18 cellular contexts compared by ENCODE assay signal in genomic region chr7:106269263-106269961, GRCh38.
"Had no signal": no experiment of that assay in that cellular context is flagged by ENCODE, and none has a peak within 500 bp of the region (broad histone marks: within the 10 kb centered on the region; RNA-seq: fewer than 3 reads in every experiment).

No MANE protein-coding gene starts in this region.

- DNase-seq: activated naive CD4-positive, alpha-beta T cell treated with anti-CD3 and anti-CD28 coated beads, Interleukin-2, amount 10 ng/mL, durations not matched to agents 7 days and 5 days; amniotic stem cell; central memory CD4-positive, alpha-beta T cell; colonic mucosa; left lung; naive thymus-derived CD8-positive, alpha-beta T cell; spleen; stimulated activated CD4-positive, alpha-beta T cell treated with anti-CD3 and anti-CD28 coated beads, Interleukin-4, amount 100 ng/mL, for 4 hours; stimulated activated naive B cell treated with anti-CD40 and anti-IgM and Interleukin-4, amounts not matched to agents 10 μg/mL and 1 μg/mL and 100 μg/mL, for 72 hours; T-helper 1 cell; upper lobe of left lung had no signal

- H3K27me3 Mint-ChIP-seq: activated naive CD4-positive, alpha-beta T cell treated with anti-CD3 and anti-CD28 coated beads, Interleukin-2, amount 10 ng/mL, durations not matched to agents 7 days and 5 days; memory B cell; naive thymus-derived CD8-positive, alpha-beta T cell; stimulated activated naive B cell treated with anti-CD40 and anti-IgM and Interleukin-4, amounts not matched to agents 10 μg/mL and 1 μg/mL and 100 μg/mL, for 72 hours had no signal

- H2AFZ ChIP-seq: parathyroid adenoma had no signal

- H3K4me1 Mint-ChIP-seq: activated naive CD4-positive, alpha-beta T cell treated with anti-CD3 and anti-CD28 coated beads, Interleukin-2, amount 10 ng/mL, durations not matched to agents 7 days and 5 days; memory B cell had no signal

- H3K4me1 ChIP-seq: colonic mucosa, parathyroid adenoma had no signal

- H3K9ac ChIP-seq: parathyroid adenoma had no signal

- H3K36me3 ChIP-seq: colonic mucosa had no signal

- H3K79me2 ChIP-seq: parathyroid adenoma had no signal

- FAIRE-seq: frontal cortex, keratinocyte had no signal

- H3K27ac ChIP-seq: colonic mucosa, parathyroid adenoma, thoracic aorta, upper lobe of left lung had no signal

- H3K27ac Mint-ChIP-seq: activated naive CD4-positive, alpha-beta T cell treated with anti-CD3 and anti-CD28 coated beads, Interleukin-2, amount 10 ng/mL, durations not matched to agents 7 days and 5 days; activated T-helper 2 cell treated with anti-CD3 and anti-CD28 coated beads, Interferon-gamma antibody, Interleukin-2, Interleukin-4, amounts not matched to agents 10 μg/mL and 5 μg/mL and 100 μg/mL, durations not matched to agents 14 hours and 24 hours and 36 hours; memory B cell; naive thymus-derived CD8-positive, alpha-beta T cell; stimulated activated naive B cell treated with anti-CD40 and anti-IgM and Interleukin-4, amounts not matched to agents 10 μg/mL and 1 μg/mL and 100 μg/mL, for 72 hours had no signal

- H3K9me3 ChIP-seq: colonic mucosa, left lung, spleen, thoracic aorta, upper lobe of left lung had no signal

- H3K27me3 ChIP-seq: colonic mucosa, left lung, spleen, upper lobe of left lung had no signal

- H3K4me3 Mint-ChIP-seq: activated naive CD4-positive, alpha-beta T cell treated with anti-CD3 and anti-CD28 coated beads, Interleukin-2, amount 10 ng/mL, durations not matched to agents 7 days and 5 days; memory B cell; naive thymus-derived CD8-positive, alpha-beta T cell; stimulated activated naive B cell treated with anti-CD40 and anti-IgM and Interleukin-4, amounts not matched to agents 10 μg/mL and 1 μg/mL and 100 μg/mL, for 72 hours had no signal

- H3K4me3 ChIP-seq: colonic mucosa, left lung, spleen, thoracic aorta, upper lobe of left lung had no signal

- H3K9me3 Mint-ChIP-seq: activated naive CD4-positive, alpha-beta T cell treated with anti-CD3 and anti-CD28 coated beads, Interleukin-2, amount 10 ng/mL, durations not matched to agents 7 days and 5 days; activated T-helper 2 cell treated with anti-CD3 and anti-CD28 coated beads, Interferon-gamma antibody, Interleukin-2, Interleukin-4, amounts not matched to agents 10 μg/mL and 5 μg/mL and 100 μg/mL, durations not matched to agents 14 hours and 24 hours and 36 hours; memory B cell; naive thymus-derived CD8-positive, alpha-beta T cell; stimulated activated naive B cell treated with anti-CD40 and anti-IgM and Interleukin-4, amounts not matched to agents 10 μg/mL and 1 μg/mL and 100 μg/mL, for 72 hours had no signal

- ATAC-seq: activated CD4-positive, CD25-positive, alpha-beta regulatory T cell treated with anti-CD3 and anti-CD28 coated beads, Interleukin-2, amount 50 U/mL, for 24 hours; left lung; naive thymus-derived CD8-positive, alpha-beta T cell; stimulated activated naive B cell treated with anti-CD40 and anti-IgM and Interleukin-4, amounts not matched to agents 10 μg/mL and 1 μg/mL and 100 μg/mL, for 72 hours had no signal
